In the genomic region with DNA sequence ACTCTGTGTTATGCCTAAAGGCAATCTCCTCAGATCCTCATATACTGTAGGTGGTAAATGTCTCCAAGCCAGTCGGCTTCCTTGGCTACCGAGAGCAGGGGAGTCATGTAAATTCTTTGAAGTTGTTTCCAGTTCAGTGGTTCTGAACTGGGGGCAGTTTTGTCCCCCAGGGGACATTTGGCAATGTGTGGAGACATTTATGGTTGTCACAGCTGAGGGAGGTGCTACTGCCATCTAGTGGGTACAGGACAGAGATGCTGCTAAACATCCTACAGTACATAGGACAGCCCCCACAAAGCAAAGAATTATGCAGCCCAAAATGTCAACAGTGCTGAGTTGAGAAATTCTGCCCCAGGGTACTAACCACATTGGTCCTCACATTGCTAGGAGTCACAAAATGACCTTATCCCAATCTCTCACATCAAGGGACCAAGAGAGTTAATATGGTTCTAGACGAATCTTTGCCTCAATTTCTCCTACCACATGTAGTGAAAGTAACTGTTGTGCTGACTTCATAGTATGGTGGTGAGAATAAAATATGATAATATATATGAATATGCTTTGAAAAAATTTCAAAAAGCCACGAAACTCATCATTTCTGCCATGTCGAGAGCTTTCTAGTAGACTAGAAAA, we compare ENCODE assay signal across 8 cellular contexts.
DNase-seq lines count a peak whose midpoint lies in the region; ATAC-seq and TF ChIP-seq lines count a peak whose summit lies in the region.

No MANE protein-coding gene starts in this region.

- H3K36me3 ChIP-seq in Caco-2 (ENCODE audit: control insufficient read depth, insufficient read depth, low read length) (no peaks in the 10 kb centered on the region), adipocyte (ENCODE audit: control insufficient read depth, insufficient read depth, low read length, severe bottlenecking) (no peaks in the 10 kb centered on the region), tibial artery (no peaks in the 10 kb centered on the region)

- peak; percentile 42 to 43 for DNase-seq in Caco-2
- peak; percentile 70 for DNase-seq in NCI-H1105 treated with DMSO at 0.1 percent for 48 hours (lab: John Stamatoyannopoulos, UW)
- DNase-seq in adipocyte (ENCODE audit: low read depth), result peak; percentile 60
- peak; percentile 22 for DNase-seq in iPS-NIHi7 (ENCODE audit: extremely low spot score)
- no peak for DNase-seq in tibial artery
- DNase-seq in activated effector memory CD4-positive, alpha-beta T cell treated with Interleukin-2 at 50 U/mL for 16 hours, result no peak

- peak; percentile 88 for ATAC-seq in GM18520 (IDR thresholded peaks at IDR 0.05; ENCODE audit: unreplicated experiment)
- ATAC-seq in HG02938 (IDR thresholded peaks at IDR 0.05; ENCODE audit: unreplicated experiment), result peak; percentile 89

- no TSS peak for BruUV-seq in Caco-2 (replicated peaks; lab: Mats Ljungman, UMichigan)

- H3K4me1 Mint-ChIP-seq in Caco-2 (ENCODE audit: low read depth, unreplicated experiment), result no peaks in the 10 kb centered on the region

- peaks cover 7% of the 10 kb centered on the region for H3K27me3 Mint-ChIP-seq in Caco-2 (ENCODE audit: insufficient read depth, unreplicated experiment)

- H3K9me3 Mint-ChIP-seq in Caco-2 (ENCODE audit: unreplicated experiment), result no peaks in the 10 kb centered on the region

- intact Hi-C loops in Caco-2 (cut with micrococcal nuclease; ENCODE audit: unreplicated experiment) (loop anchor here (1.0 to 2.0 kb wide), 3 partner anchors 223 to 378 kb away; no protein-coding TSS in a partner anchor), tibial artery (cut with DNase I; ENCODE audit: low total_unique reads) (no loop called here)

- no peak overlapping the region for H3K4me3 Mint-ChIP-seq in Caco-2 (ENCODE audit: unreplicated experiment)

- H3K36me3 Mint-ChIP-seq in Caco-2 (ENCODE audit: insufficient read depth, unreplicated experiment), result no peaks in the 10 kb centered on the region

- H3K27ac ChIP-seq in tibial artery, result no peak overlapping the region

- TF ChIP-seq CTCF in Caco-2 (IDR thresholded peaks at IDR 0.05; ENCODE audit: insufficient read depth in 1 of 2, low read depth in 1 of 2, low read length in 1 of 2, severe bottlenecking in 1 of 2, unreplicated experiment in 1 of 2) (peak; percentile 54 to 73), tibial artery (IDR thresholded peaks at IDR 0.05) (peak; percentile 14 to 21)

- no peak overlapping the region for H3K27ac Mint-ChIP-seq in Caco-2 (ENCODE audit: unreplicated experiment)

- H3K9me3 ChIP-seq in Caco-2 (no peaks in the 10 kb centered on the region), adipocyte (ENCODE audit: control insufficient read depth, low read length) (no peaks in the 10 kb centered on the region), tibial artery (no peaks in the 10 kb centered on the region)

- CTCF ChIA-PET in Caco-2 (lab: Charles Lee), result no interaction called here

- POLR2A ChIA-PET in Caco-2 (lab: Charles Lee), result no interaction called here

- H3K27me3 ChIP-seq in Caco-2 (replicated peaks; ENCODE audit: control insufficient read depth, insufficient read depth, low read length) (no peaks in the 10 kb centered on the region), adipocyte (replicated peaks; ENCODE audit: control insufficient read depth, insufficient read depth, low read length) (no peaks in the 10 kb centered on the region), tibial artery (no peaks in the 10 kb centered on the region)

- H3K4me3 ChIP-seq in Caco-2 (ENCODE audit: low read depth, low read length), result no peak overlapping the region
- no peak overlapping the region for H3K4me3 ChIP-seq in adipocyte (ENCODE audit: low read length)
- H3K4me3 ChIP-seq in tibial artery, result no peak overlapping the region

- no peak overlapping the region for H3K9ac ChIP-seq in adipocyte (ENCODE audit: low read length)

- H3K4me1 ChIP-seq in Caco-2, result no peaks in the 10 kb centered on the region
- peaks cover 7% of the 10 kb centered on the region for H3K4me1 ChIP-seq in adipocyte (ENCODE audit: control insufficient read depth, insufficient read depth, low read length)
- H3K4me1 ChIP-seq in tibial artery, result no peaks in the 10 kb centered on the region

Comparison
In these comparisons a context has a peak if more than half of its experiments do, and no peak if none do; other contexts are left out.
1. DNase-seq: peak in Caco-2 (2 of 2), NCI-H1105 treated with DMSO at 0.1 percent for 48 hours (single experiment), adipocyte (single experiment) and iPS-NIHi7 (single experiment); none in tibial artery (0 of 2) and activated effector memory CD4-positive, alpha-beta T cell treated with Interleukin-2 at 50 U/mL for 16 hours (single experiment).